Comparison of ENCODE assay signal across 2 cellular contexts in the genomic region with DNA sequence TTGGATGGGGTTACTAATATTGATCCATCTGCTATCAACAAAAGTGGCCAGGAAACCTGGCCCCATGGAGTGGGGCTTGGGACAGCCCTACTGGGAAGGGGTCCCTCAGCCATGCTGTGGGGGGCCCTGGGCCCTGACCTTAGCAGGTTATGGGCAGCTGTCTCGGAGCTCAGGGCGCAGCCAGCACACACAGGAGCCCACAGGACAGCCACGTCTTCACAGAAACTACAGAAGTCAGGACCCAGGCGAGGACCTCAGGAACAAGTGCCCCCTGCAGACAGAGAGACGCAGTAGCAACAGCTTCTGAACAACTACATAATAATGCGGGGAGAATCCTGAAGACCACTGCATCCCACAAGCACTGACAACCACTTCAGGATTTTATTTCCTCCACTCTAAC.
TF ChIP-seq lines count a peak whose summit lies in the region.

No MANE protein-coding gene starts in this region.

TF ChIP-seq in A549, 52 proteins besides CTCF, POLR2A, EP300 and RAD21 (continued from another document):
- TF ChIP-seq PBX3 (IDR thresholded peaks at IDR 0.05): no peak
- TF ChIP-seq, protein P1, sequence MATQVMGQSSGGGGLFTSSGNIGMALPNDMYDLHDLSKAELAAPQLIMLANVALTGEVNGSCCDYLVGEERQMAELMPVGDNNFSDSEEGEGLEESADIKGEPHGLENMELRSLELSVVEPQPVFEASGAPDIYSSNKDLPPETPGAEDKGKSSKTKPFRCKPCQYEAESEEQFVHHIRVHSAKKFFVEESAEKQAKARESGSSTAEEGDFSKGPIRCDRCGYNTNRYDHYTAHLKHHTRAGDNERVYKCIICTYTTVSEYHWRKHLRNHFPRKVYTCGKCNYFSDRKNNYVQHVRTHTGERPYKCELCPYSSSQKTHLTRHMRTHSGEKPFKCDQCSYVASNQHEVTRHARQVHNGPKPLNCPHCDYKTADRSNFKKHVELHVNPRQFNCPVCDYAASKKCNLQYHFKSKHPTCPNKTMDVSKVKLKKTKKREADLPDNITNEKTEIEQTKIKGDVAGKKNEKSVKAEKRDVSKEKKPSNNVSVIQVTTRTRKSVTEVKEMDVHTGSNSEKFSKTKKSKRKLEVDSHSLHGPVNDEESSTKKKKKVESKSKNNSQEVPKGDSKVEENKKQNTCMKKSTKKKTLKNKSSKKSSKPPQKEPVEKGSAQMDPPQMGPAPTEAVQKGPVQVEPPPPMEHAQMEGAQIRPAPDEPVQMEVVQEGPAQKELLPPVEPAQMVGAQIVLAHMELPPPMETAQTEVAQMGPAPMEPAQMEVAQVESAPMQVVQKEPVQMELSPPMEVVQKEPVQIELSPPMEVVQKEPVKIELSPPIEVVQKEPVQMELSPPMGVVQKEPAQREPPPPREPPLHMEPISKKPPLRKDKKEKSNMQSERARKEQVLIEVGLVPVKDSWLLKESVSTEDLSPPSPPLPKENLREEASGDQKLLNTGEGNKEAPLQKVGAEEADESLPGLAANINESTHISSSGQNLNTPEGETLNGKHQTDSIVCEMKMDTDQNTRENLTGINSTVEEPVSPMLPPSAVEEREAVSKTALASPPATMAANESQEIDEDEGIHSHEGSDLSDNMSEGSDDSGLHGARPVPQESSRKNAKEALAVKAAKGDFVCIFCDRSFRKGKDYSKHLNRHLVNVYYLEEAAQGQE (IDR thresholded peaks at IDR 0.05): no peak
- no peak for TF ChIP-seq HES2 (IDR thresholded peaks at IDR 0.05)
- no peak for TF ChIP-seq EHMT2 (IDR thresholded peaks at IDR 0.05; ENCODE audit: low read depth)
- TF ChIP-seq BHLHE40 (IDR thresholded peaks at IDR 0.05; ENCODE audit: low read depth, low read length): no peak
- TF ChIP-seq, protein P2, sequence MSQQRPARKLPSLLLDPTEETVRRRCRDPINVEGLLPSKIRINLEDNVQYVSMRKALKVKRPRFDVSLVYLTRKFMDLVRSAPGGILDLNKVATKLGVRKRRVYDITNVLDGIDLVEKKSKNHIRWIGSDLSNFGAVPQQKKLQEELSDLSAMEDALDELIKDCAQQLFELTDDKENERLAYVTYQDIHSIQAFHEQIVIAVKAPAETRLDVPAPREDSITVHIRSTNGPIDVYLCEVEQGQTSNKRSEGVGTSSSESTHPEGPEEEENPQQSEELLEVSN (IDR thresholded peaks at IDR 0.05; ENCODE audit: borderline replicate concordance, low read depth): no peak
- TF ChIP-seq ZFP36 (IDR thresholded peaks at IDR 0.05; ENCODE audit: borderline replicate concordance, partially characterized antibody): no peak
- TF ChIP-seq, protein P3, sequence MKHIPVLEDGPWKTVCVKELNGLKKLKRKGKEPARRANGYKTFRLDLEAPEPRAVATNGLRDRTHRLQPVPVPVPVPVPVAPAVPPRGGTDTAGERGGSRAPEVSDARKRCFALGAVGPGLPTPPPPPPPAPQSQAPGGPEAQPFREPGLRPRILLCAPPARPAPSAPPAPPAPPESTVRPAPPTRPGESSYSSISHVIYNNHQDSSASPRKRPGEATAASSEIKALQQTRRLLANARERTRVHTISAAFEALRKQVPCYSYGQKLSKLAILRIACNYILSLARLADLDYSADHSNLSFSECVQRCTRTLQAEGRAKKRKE (CRISPR knock-in tag; IDR thresholded peaks at IDR 0.05; ENCODE audit: low read depth): no peak
- TF ChIP-seq, protein P4, sequence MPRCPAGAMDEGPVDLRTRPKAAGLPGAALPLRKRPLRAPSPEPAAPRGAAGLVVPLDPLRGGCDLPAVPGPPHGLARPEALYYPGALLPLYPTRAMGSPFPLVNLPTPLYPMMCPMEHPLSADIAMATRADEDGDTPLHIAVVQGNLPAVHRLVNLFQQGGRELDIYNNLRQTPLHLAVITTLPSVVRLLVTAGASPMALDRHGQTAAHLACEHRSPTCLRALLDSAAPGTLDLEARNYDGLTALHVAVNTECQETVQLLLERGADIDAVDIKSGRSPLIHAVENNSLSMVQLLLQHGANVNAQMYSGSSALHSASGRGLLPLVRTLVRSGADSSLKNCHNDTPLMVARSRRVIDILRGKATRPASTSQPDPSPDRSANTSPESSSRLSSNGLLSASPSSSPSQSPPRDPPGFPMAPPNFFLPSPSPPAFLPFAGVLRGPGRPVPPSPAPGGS (IDR thresholded peaks at IDR 0.05): no peak
- no peak for TF ChIP-seq HOXA7 (CRISPR knock-in tag; IDR thresholded peaks at IDR 0.05)
- no peak for TF ChIP-seq PHF8 (IDR thresholded peaks at IDR 0.05; ENCODE audit: borderline replicate concordance, low read depth)
- no peak for TF ChIP-seq JUN (IDR thresholded peaks at IDR 0.05)
- no peak for TF ChIP-seq GATA3 (IDR thresholded peaks at IDR 0.05; ENCODE audit: borderline replicate concordance)

TF ChIP-seq in HCT116, 20 proteins besides CTCF, POLR2A, EP300 and RAD21 (continued from another document):
- TF ChIP-seq, protein P1 (IDR thresholded peaks at IDR 0.05; ENCODE audit: low read depth): no peak
- TF ChIP-seq, protein P5, sequence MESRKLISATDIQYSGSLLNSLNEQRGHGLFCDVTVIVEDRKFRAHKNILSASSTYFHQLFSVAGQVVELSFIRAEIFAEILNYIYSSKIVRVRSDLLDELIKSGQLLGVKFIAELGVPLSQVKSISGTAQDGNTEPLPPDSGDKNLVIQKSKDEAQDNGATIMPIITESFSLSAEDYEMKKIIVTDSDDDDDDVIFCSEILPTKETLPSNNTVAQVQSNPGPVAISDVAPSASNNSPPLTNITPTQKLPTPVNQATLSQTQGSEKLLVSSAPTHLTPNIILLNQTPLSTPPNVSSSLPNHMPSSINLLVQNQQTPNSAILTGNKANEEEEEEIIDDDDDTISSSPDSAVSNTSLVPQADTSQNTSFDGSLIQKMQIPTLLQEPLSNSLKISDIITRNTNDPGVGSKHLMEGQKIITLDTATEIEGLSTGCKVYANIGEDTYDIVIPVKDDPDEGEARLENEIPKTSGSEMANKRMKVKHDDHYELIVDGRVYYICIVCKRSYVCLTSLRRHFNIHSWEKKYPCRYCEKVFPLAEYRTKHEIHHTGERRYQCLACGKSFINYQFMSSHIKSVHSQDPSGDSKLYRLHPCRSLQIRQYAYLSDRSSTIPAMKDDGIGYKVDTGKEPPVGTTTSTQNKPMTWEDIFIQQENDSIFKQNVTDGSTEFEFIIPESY (IDR thresholded peaks at IDR 0.05; ENCODE audit: extremely low read depth, insufficient replicate concordance, low read length): no peak
- TF ChIP-seq CBX3 (IDR thresholded peaks at IDR 0.05; ENCODE audit: low read depth) (no peak), YY1 (IDR thresholded peaks at IDR 0.05; ENCODE audit: extremely low read depth, insufficient replicate concordance, low read depth, low read length) (no peak), EZH2phosphoT487 (IDR thresholded peaks at IDR 0.05; ENCODE audit: borderline replicate concordance) (no peak), JUND (IDR thresholded peaks at IDR 0.05) (no peak), SP1 (IDR thresholded peaks at IDR 0.05; ENCODE audit: low read depth) (no peak)
TF ChIP-seq in HCT116: peak in this region for 0.
